11 cellular contexts compared by ENCODE assay signal in genomic region chr19:7391218-7391670, GRCh38. TPM values are rescaled to one million over a fixed set of nuclear protein-coding genes. Genes with fewer than 3 reads are reported as not detected.
DNase-seq lines count a peak whose midpoint lies in the region; ATAC-seq lines count a peak whose summit lies in the region.
"Had no signal": no experiment of that assay in that cellular context is flagged by ENCODE, and none has a peak within 500 bp of the region (broad histone marks: within the 10 kb centered on the region; RNA-seq: fewer than 3 reads in every experiment).

No MANE protein-coding gene starts in this region.

- H3K36me3 Mint-ChIP-seq in activated naive CD8-positive, alpha-beta T cell treated with anti-CD3 and anti-CD28 coated beads for 36 hours: no peaks in the 10 kb centered on the region

- H3K9me3 Mint-ChIP-seq in activated naive CD8-positive, alpha-beta T cell treated with anti-CD3 and anti-CD28 coated beads for 36 hours: no peaks in the 10 kb centered on the region

- DNase-seq in A172 (ENCODE audit: low spot score) (peak; percentile 94), HCEC 1CT (peak; percentile 89), kidney glomerular epithelial cell (lab: John Stamatoyannopoulos, UW) (peak; percentile 25), T1000 (lab: John Stamatoyannopoulos, UW) (no peak), NCI-H82 (lab: John Stamatoyannopoulos, UW) (no peak)
- no peak for DNase-seq in activated naive CD8-positive, alpha-beta T cell treated with anti-CD3 and anti-CD28 coated beads for 36 hours
- no peak for DNase-seq in activated CD8-positive, alpha-beta memory T cell treated with anti-CD3 and anti-CD28 coated beads, Interleukin-2, amount 50 U/mL, for 48 hours
- DNase-seq: aorta, BE2C, NCI-H1417 treated with DMSO at 0.1 percent for 48 hours had no signal

- no peaks in the 10 kb centered on the region for H3K27me3 Mint-ChIP-seq in activated naive CD8-positive, alpha-beta T cell treated with anti-CD3 and anti-CD28 coated beads for 36 hours

- H3K4me3 Mint-ChIP-seq in activated naive CD8-positive, alpha-beta T cell treated with anti-CD3 and anti-CD28 coated beads for 36 hours: no peak overlapping the region

- H3K27ac Mint-ChIP-seq in activated naive CD8-positive, alpha-beta T cell treated with anti-CD3 and anti-CD28 coated beads for 36 hours: peak overlapping the region; percentile 10

- H3K4me1 Mint-ChIP-seq in activated naive CD8-positive, alpha-beta T cell treated with anti-CD3 and anti-CD28 coated beads for 36 hours: peaks cover 17% of the 10 kb centered on the region

- no peak for ATAC-seq in GM21723 (IDR thresholded peaks at IDR 0.05; ENCODE audit: unreplicated experiment)

RNA-seq across cellular contexts. Expression of gene ARHGEF18, which starts 42.5 kb away (rescaled TPM):
- 29.0 and 35.7 TPM in 2 replicates for total RNA-seq in A172 (2014; rRNA removed; shearing (Covaris generic))
- 10 to 100 TPM; 26.3 to 30.8 TPM for total RNA-seq in activated naive CD8-positive, alpha-beta T cell treated with anti-CD3 and anti-CD28 coated beads for 36 hours

Comparison
In these comparisons a context has a peak if more than half of its experiments do, and no peak if none do; other contexts are left out.
1. DNase-seq: peak in A172 (single experiment), HCEC 1CT (single experiment) and kidney glomerular epithelial cell (single experiment); none in activated naive CD8-positive, alpha-beta T cell treated with anti-CD3 and anti-CD28 coated beads for 36 hours (single experiment), T1000 (single experiment), NCI-H82 (single experiment) and activated CD8-positive, alpha-beta memory T cell treated with anti-CD3 and anti-CD28 coated beads, Interleukin-2, amount 50 U/mL, for 48 hours (single experiment).